1 cellular context compared by ENCODE assay signal in the genomic region with DNA sequence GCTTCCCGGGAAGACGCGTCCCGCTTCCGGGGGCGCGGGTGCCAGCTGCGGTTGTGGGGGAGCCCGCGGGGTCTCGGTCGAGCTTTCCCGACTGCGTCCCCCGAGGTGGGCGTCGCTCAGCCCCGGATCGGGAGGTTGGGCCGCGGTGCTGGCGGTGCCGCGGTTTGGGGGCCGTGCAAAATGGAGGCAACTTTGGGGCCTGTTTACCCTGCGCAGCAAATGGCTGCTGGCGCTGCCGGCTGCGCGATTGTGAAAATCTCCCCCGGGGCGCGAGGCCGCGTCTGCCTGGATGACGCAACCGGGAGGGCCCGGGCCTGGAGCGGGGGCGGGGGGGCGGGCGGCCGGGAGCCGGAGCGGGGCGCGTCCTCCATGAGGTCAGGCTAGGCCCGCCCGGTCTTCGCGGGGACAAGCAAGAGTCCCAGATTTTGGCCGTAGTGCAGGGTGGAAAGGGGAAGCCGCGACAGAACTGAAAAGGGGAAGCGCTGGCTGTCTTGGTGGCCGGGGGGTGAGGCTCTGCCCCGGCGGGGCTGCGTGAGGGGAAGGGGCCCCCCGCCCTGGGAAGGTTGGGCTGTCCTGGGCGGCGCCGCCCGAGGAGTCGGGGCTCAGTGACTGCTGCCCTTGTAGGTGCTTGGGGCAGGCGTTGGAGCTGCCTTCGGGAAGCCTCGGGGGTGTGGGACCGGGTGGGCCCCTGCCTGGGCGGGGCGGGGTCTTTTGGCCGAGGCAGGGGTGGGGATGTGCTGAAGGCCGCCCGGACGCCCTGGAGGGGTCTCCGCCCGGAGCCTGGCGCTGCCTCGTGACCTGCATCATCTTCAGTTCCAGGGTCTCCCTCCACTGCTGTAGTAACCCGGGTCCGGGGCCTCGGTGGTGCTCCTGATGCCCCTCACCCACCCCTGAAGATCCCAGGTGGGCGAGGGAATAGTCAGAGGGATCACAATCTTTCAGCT.
TF ChIP-seq lines count a peak whose summit lies in the region.

No MANE protein-coding gene starts in this region.

TF ChIP-seq in HepG2, 621 proteins besides CTCF, POLR2A, EP300 and RAD21 (continued from another document and continues in another):
- TF ChIP-seq, protein P1, sequence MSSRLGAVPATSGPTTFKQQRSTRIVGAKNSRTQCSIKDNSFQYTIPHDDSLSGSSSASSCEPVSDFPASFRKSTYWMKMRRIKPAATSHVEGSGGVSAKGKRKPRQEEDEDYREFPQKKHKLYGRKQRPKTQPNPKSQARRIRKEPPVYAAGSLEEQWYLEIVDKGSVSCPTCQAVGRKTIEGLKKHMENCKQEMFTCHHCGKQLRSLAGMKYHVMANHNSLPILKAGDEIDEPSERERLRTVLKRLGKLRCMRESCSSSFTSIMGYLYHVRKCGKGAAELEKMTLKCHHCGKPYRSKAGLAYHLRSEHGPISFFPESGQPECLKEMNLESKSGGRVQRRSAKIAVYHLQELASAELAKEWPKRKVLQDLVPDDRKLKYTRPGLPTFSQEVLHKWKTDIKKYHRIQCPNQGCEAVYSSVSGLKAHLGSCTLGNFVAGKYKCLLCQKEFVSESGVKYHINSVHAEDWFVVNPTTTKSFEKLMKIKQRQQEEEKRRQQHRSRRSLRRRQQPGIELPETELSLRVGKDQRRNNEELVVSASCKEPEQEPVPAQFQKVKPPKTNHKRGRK (CRISPR knock-in tag; IDR thresholded peaks at IDR 0.05), result no peak
- TF ChIP-seq PCBP1 (IDR thresholded peaks at IDR 0.05; ENCODE audit: borderline replicate concordance, low read depth, low read length) (no peak), MBD4 (IDR thresholded peaks at IDR 0.05; ENCODE audit: borderline replicate concordance, low read length) (no peak), ELF1 (CRISPR knock-in tag; IDR thresholded peaks at IDR 0.05) (no peak), HNRNPL (IDR thresholded peaks at IDR 0.05; ENCODE audit: low read depth, low read length) (0 out of 2 replicates have a peak, but pooled peaks have one; percentile 37), KDM5B (CRISPR knock-in tag; IDR thresholded peaks at IDR 0.05; ENCODE audit: borderline replicate concordance) (0 out of 2 replicates have a peak, but pooled peaks have one; percentile 10), FOXA1 (IDR thresholded peaks at IDR 0.05) (no peak), FOXA1 (CRISPR knock-in tag; IDR thresholded peaks at IDR 0.05) (peak; percentile 70), ZNF775 (CRISPR knock-in tag; IDR thresholded peaks at IDR 0.05; ENCODE audit: borderline replicate concordance) (no peak), TARDBP (CRISPR knock-in tag; IDR thresholded peaks at IDR 0.05) (no peak), CEBPG (CRISPR knock-in tag; IDR thresholded peaks at IDR 0.05) (peak; percentile 90), GTF3A (CRISPR knock-in tag; conservative IDR thresholded peaks at IDR 0.05) (no peak), REL (CRISPR knock-in tag; conservative IDR thresholded peaks at IDR 0.05) (0 out of 2 replicates have a peak, but pooled peaks have one; percentile 1), FOXK2 (IDR thresholded peaks at IDR 0.05) (no peak), SRSF4 (IDR thresholded peaks at IDR 0.05; ENCODE audit: low read depth, low read length, poor library complexity, severe bottlenecking) (no peak), STAT5B (CRISPR knock-in tag; IDR thresholded peaks at IDR 0.05) (no peak), GABPB1 (CRISPR knock-in tag; IDR thresholded peaks at IDR 0.05) (peak; percentile 57), BCL6 (CRISPR knock-in tag; IDR thresholded peaks at IDR 0.05) (no peak), JDP2 (CRISPR knock-in tag; IDR thresholded peaks at IDR 0.05; ENCODE audit: borderline replicate concordance) (no peak), HDAC6 (IDR thresholded peaks at IDR 0.05; ENCODE audit: low read depth, low read length) (no peak), RBM22 (optimal IDR thresholded peaks at IDR 0.05; ENCODE audit: low read length) (peak; percentile 55), HCFC1 (IDR thresholded peaks at IDR 0.05; ENCODE audit: low read depth, low read length) (no peak), ZNF30 (CRISPR knock-in tag; IDR thresholded peaks at IDR 0.05) (peak; percentile 59; the same call in 1 of the 2 replicates), KLF16 (CRISPR knock-in tag; IDR thresholded peaks at IDR 0.05) (no peak), ZBTB7B (CRISPR knock-in tag; IDR thresholded peaks at IDR 0.05) (0 out of 2 replicates have a peak, but pooled peaks have one; percentile 20), AGO1 (IDR thresholded peaks at IDR 0.05; ENCODE audit: low read depth, low read length, poor library complexity, severe bottlenecking) (peak; percentile 99), ZNF737 (CRISPR knock-in tag; IDR thresholded peaks at IDR 0.05; ENCODE audit: borderline replicate concordance) (0 out of 2 replicates have a peak, but pooled peaks have one; percentile 13), ZNF777 (CRISPR knock-in tag; IDR thresholded peaks at IDR 0.05) (0 out of 2 replicates have a peak, but pooled peaks have one; percentile 15), SPEN (CRISPR knock-in tag; IDR thresholded peaks at IDR 0.05; ENCODE audit: low read depth) (0 out of 2 replicates have a peak, but pooled peaks have one; percentile 8), RBFOX2 (IDR thresholded peaks at IDR 0.05; ENCODE audit: low read depth, low read length) (peak; percentile 76), RXRA (CRISPR knock-in tag; IDR thresholded peaks at IDR 0.05) (peak; percentile 53; the same call in 1 of the 2 replicates), ATF1 (CRISPR knock-in tag; IDR thresholded peaks at IDR 0.05) (no peak), ERF (CRISPR knock-in tag; IDR thresholded peaks at IDR 0.05) (peak; percentile 20; the same call in 1 of the 2 replicates)
- TF ChIP-seq, protein P2, sequence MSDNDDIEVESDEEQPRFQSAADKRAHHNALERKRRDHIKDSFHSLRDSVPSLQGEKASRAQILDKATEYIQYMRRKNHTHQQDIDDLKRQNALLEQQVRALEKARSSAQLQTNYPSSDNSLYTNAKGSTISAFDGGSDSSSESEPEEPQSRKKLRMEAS (IDR thresholded peaks at IDR 0.05), result peak; percentile 45; the same call in 1 of the 2 replicates
- TF ChIP-seq, protein P3, sequence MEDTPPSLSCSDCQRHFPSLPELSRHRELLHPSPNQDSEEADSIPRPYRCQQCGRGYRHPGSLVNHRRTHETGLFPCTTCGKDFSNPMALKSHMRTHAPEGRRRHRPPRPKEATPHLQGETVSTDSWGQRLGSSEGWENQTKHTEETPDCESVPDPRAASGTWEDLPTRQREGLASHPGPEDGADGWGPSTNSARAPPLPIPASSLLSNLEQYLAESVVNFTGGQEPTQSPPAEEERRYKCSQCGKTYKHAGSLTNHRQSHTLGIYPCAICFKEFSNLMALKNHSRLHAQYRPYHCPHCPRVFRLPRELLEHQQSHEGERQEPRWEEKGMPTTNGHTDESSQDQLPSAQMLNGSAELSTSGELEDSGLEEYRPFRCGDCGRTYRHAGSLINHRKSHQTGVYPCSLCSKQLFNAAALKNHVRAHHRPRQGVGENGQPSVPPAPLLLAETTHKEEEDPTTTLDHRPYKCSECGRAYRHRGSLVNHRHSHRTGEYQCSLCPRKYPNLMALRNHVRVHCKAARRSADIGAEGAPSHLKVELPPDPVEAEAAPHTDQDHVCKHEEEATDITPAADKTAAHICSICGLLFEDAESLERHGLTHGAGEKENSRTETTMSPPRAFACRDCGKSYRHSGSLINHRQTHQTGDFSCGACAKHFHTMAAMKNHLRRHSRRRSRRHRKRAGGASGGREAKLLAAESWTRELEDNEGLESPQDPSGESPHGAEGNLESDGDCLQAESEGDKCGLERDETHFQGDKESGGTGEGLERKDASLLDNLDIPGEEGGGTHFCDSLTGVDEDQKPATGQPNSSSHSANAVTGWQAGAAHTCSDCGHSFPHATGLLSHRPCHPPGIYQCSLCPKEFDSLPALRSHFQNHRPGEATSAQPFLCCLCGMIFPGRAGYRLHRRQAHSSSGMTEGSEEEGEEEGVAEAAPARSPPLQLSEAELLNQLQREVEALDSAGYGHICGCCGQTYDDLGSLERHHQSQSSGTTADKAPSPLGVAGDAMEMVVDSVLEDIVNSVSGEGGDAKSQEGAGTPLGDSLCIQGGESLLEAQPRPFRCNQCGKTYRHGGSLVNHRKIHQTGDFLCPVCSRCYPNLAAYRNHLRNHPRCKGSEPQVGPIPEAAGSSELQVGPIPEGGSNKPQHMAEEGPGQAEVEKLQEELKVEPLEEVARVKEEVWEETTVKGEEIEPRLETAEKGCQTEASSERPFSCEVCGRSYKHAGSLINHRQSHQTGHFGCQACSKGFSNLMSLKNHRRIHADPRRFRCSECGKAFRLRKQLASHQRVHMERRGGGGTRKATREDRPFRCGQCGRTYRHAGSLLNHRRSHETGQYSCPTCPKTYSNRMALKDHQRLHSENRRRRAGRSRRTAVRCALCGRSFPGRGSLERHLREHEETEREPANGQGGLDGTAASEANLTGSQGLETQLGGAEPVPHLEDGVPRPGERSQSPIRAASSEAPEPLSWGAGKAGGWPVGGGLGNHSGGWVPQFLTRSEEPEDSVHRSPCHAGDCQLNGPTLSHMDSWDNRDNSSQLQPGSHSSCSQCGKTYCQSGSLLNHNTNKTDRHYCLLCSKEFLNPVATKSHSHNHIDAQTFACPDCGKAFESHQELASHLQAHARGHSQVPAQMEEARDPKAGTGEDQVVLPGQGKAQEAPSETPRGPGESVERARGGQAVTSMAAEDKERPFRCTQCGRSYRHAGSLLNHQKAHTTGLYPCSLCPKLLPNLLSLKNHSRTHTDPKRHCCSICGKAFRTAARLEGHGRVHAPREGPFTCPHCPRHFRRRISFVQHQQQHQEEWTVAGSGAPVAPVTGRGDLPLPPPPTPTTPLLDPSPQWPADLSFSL (CRISPR knock-in tag; IDR thresholded peaks at IDR 0.05), result no peak
- TF ChIP-seq, protein P4, sequence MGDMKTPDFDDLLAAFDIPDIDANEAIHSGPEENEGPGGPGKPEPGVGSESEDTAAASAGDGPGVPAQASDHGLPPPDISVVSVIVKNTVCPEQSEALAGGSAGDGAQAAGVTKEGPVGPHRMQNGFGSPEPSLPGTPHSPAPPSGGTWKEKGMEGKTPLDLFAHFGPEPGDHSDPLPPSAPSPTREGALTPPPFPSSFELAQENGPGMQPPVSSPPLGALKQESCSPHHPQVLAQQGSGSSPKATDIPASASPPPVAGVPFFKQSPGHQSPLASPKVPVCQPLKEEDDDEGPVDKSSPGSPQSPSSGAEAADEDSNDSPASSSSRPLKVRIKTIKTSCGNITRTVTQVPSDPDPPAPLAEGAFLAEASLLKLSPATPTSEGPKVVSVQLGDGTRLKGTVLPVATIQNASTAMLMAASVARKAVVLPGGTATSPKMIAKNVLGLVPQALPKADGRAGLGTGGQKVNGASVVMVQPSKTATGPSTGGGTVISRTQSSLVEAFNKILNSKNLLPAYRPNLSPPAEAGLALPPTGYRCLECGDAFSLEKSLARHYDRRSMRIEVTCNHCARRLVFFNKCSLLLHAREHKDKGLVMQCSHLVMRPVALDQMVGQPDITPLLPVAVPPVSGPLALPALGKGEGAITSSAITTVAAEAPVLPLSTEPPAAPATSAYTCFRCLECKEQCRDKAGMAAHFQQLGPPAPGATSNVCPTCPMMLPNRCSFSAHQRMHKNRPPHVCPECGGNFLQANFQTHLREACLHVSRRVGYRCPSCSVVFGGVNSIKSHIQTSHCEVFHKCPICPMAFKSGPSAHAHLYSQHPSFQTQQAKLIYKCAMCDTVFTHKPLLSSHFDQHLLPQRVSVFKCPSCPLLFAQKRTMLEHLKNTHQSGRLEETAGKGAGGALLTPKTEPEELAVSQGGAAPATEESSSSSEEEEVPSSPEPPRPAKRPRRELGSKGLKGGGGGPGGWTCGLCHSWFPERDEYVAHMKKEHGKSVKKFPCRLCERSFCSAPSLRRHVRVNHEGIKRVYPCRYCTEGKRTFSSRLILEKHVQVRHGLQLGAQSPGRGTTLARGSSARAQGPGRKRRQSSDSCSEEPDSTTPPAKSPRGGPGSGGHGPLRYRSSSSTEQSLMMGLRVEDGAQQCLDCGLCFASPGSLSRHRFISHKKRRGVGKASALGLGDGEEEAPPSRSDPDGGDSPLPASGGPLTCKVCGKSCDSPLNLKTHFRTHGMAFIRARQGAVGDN (CRISPR knock-in tag; IDR thresholded peaks at IDR 0.05), result peak; percentile 64; the same call in 1 of the 2 replicates
- TF ChIP-seq, protein P5, sequence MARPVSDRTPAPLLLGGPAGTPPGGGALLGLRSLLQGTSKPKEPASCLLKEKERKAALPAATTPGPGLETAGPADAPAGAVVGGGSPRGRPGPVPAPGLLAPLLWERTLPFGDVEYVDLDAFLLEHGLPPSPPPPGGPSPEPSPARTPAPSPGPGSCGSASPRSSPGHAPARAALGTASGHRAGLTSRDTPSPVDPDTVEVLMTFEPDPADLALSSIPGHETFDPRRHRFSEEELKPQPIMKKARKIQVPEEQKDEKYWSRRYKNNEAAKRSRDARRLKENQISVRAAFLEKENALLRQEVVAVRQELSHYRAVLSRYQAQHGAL (CRISPR knock-in tag; IDR thresholded peaks at IDR 0.05; ENCODE audit: not compliant biosample characterization), result no peak
- TF ChIP-seq, protein P6, sequence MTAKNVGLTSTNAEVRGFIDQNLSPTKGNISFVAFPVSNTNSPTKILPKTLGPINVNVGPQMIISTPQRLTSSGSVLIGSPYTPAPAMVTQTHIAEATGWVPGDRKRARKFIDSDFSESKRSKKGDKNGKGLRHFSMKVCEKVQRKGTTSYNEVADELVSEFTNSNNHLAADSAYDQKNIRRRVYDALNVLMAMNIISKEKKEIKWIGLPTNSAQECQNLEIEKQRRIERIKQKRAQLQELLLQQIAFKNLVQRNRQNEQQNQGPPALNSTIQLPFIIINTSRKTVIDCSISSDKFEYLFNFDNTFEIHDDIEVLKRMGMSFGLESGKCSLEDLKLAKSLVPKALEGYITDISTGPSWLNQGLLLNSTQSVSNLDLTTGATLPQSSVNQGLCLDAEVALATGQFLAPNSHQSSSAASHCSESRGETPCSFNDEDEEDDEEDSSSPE (CRISPR knock-in tag; IDR thresholded peaks at IDR 0.05), result peak; percentile 28; the same call in 1 of the 2 replicates
- TF ChIP-seq, protein P7, sequence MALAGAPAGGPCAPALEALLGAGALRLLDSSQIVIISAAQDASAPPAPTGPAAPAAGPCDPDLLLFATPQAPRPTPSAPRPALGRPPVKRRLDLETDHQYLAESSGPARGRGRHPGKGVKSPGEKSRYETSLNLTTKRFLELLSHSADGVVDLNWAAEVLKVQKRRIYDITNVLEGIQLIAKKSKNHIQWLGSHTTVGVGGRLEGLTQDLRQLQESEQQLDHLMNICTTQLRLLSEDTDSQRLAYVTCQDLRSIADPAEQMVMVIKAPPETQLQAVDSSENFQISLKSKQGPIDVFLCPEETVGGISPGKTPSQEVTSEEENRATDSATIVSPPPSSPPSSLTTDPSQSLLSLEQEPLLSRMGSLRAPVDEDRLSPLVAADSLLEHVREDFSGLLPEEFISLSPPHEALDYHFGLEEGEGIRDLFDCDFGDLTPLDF (CRISPR knock-in tag; IDR thresholded peaks at IDR 0.05), result no peak
- TF ChIP-seq, protein P8, sequence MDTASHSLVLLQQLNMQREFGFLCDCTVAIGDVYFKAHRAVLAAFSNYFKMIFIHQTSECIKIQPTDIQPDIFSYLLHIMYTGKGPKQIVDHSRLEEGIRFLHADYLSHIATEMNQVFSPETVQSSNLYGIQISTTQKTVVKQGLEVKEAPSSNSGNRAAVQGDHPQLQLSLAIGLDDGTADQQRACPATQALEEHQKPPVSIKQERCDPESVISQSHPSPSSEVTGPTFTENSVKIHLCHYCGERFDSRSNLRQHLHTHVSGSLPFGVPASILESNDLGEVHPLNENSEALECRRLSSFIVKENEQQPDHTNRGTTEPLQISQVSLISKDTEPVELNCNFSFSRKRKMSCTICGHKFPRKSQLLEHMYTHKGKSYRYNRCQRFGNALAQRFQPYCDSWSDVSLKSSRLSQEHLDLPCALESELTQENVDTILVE (CRISPR knock-in tag; IDR thresholded peaks at IDR 0.05), result peak; percentile 62; the same call in 1 of the 2 replicates
